ENCODE assay signal across 8 cellular contexts in genomic region chr6:34791842-34792604, GRCh38. TPM values are rescaled to one million over a fixed set of nuclear protein-coding genes. Genes with fewer than 3 reads are reported as not detected.
DNase-seq lines count a peak whose midpoint lies in the region; ATAC-seq and TF ChIP-seq lines count a peak whose summit lies in the region.

Gene BLTP3A, plus strand, starts transcription at chr6:34792083. Its CDS starts 168 bp downstream, at chr6:34792251.

- peak within 1 kb of the TSS; percentile 93 for H3K27ac Mint-ChIP-seq in central memory CD8-positive, alpha-beta T cell (ENCODE audit: low read depth)

- no peaks in the 10 kb centered on the region for H3K27me3 Mint-ChIP-seq in central memory CD8-positive, alpha-beta T cell

- H3K27me3 ChIP-seq in kidney epithelial cell (ENCODE audit: control insufficient read depth, insufficient read depth, low read length) = no peaks in the 10 kb centered on the region

- TF ChIP-seq CTCF in 22Rv1 (IDR thresholded peaks at IDR 0.05) (no peak; the same call in 1 of the 2 replicates), kidney epithelial cell (IDR thresholded peaks at IDR 0.05; ENCODE audit: insufficient read depth, low read length, poor library complexity, severe bottlenecking) (no peak)

- H3K36me3 Mint-ChIP-seq in central memory CD8-positive, alpha-beta T cell (ENCODE audit: insufficient read depth) = peaks cover 8% of the 10 kb centered on the region

- peak within 1 kb of the TSS; percentile 81 for H3K4me3 ChIP-seq in kidney epithelial cell (ENCODE audit: low read depth, low read length)

- H3K9me3 Mint-ChIP-seq in central memory CD8-positive, alpha-beta T cell = no peaks in the 10 kb centered on the region

- ATAC-seq in GM18517 (IDR thresholded peaks at IDR 0.05; ENCODE audit: unreplicated experiment) (peak; percentile 61), HG03064 (IDR thresholded peaks at IDR 0.05; ENCODE audit: low read depth, unreplicated experiment) (peak; percentile 74)
- peak; percentile 93 for ATAC-seq in central memory CD8-positive, alpha-beta T cell (replicated peaks; ENCODE audit: extremely low read depth, poor library complexity, severe bottlenecking)

- H3K36me3 ChIP-seq in kidney epithelial cell (ENCODE audit: control insufficient read depth, insufficient read depth, low read length) = no peaks in the 10 kb centered on the region

- H3K4me3 Mint-ChIP-seq in central memory CD8-positive, alpha-beta T cell = peak within 1 kb of the TSS; percentile 95

- H3K27ac ChIP-seq in 22Rv1 = peak within 1 kb of the TSS; percentile 79

- DNase-seq in NCI-H2196 (lab: John Stamatoyannopoulos, UW; ENCODE audit: unreplicated experiment) (peak; percentile 87), kidney epithelial cell (ENCODE audit: low read depth) (no peak)
- DNase-seq in activated CD4-positive, CD25-positive, alpha-beta regulatory T cell (lab: John Stamatoyannopoulos, UW) = peak; percentile 33 to 67 (median 54)
- peak; percentile 52 to 58 for DNase-seq in central memory CD8-positive, alpha-beta T cell (ENCODE audit: low spot score in 2 of 2)
- DNase-seq in stimulated activated CD4-positive, alpha-beta T cell treated with anti-CD3 and anti-CD28 coated beads, Interleukin-15, amount 100 ng/mL, for 48 hours (ENCODE audit: low read depth in 2 of 2) = peak; percentile 41 to 64

- H3K4me1 Mint-ChIP-seq in central memory CD8-positive, alpha-beta T cell = peaks cover 30% of the 10 kb centered on the region

RNA-seq across cellular contexts. Expression of gene BLTP3A, which starts in this region (rescaled TPM):
- total RNA-seq in kidney epithelial cell = 17.0 and 19.2 TPM in 2 replicates
